In the genomic region with DNA sequence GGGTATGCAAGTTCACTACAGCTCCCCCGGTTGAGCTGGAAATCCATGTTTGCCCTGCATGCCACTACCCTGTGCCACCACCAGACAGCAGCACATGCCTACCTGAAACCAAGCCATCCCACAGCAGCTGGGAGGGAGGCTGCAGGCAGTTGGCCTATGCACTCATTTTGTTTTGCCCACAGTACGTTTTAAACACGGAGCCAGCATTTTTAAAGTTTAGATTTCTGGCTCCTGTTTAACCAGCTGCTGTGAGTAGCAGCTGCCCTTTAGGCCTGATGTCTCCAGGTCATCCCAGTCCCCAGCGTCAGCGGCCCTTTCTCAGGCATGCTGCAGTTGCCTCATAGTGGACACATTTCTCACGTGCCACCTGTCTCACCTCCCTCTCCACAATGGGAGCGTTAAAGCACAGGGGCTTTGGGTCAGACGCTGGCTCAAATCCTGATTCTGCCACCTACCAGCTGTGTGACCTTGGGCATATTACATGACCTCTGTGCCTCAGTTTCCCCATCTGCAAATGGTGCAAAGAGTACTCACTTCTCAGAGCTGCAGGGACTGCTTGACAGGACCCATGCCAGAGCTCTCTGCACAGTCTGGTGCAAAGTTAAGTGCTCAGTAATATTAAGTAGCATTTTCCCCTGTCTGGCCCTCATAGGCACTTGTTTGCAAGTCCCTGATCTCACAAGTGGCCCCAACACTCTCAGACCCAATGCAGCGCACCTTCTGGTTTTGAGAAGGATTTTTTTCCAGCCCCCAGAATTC, we compare ENCODE assay signal across 1 cellular context.
TF ChIP-seq lines count a peak whose summit lies in the region.

No MANE protein-coding gene starts in this region.

TF ChIP-seq in HepG2, 621 proteins besides CTCF, POLR2A, EP300 and RAD21 (continued from another document and continues in another):
- TF ChIP-seq, protein P1, sequence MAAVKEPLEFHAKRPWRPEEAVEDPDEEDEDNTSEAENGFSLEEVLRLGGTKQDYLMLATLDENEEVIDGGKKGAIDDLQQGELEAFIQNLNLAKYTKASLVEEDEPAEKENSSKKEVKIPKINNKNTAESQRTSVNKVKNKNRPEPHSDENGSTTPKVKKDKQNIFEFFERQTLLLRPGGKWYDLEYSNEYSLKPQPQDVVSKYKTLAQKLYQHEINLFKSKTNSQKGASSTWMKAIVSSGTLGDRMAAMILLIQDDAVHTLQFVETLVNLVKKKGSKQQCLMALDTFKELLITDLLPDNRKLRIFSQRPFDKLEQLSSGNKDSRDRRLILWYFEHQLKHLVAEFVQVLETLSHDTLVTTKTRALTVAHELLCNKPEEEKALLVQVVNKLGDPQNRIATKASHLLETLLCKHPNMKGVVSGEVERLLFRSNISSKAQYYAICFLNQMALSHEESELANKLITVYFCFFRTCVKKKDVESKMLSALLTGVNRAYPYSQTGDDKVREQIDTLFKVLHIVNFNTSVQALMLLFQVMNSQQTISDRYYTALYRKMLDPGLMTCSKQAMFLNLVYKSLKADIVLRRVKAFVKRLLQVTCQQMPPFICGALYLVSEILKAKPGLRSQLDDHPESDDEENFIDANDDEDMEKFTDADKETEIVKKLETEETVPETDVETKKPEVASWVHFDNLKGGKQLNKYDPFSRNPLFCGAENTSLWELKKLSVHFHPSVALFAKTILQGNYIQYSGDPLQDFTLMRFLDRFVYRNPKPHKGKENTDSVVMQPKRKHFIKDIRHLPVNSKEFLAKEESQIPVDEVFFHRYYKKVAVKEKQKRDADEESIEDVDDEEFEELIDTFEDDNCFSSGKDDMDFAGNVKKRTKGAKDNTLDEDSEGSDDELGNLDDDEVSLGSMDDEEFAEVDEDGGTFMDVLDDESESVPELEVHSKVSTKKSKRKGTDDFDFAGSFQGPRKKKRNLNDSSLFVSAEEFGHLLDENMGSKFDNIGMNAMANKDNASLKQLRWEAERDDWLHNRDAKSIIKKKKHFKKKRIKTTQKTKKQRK (IDR thresholded peaks at IDR 0.05; ENCODE audit: low read length) = 0 out of 2 replicates have a peak, but pooled peaks have one; percentile 5
- no peak for TF ChIP-seq ZNF841 (CRISPR knock-in tag; IDR thresholded peaks at IDR 0.05; ENCODE audit: borderline replicate concordance)
- peak; percentile 70 for TF ChIP-seq NCOA2 (CRISPR knock-in tag; IDR thresholded peaks at IDR 0.05)
- no peak for TF ChIP-seq SRSF1 (optimal IDR thresholded peaks at IDR 0.05; ENCODE audit: low read depth, low read length)
- TF ChIP-seq SRF (IDR thresholded peaks at IDR 0.05; ENCODE audit: low read depth, low read length) = no peak
- TF ChIP-seq HOXD1 (CRISPR knock-in tag; IDR thresholded peaks at IDR 0.05) = no peak
- peak; percentile 43; the same call in 1 of the 2 replicates for TF ChIP-seq RELA (CRISPR knock-in tag; IDR thresholded peaks at IDR 0.05)
- no peak for TF ChIP-seq AKAP8 (CRISPR knock-in tag; IDR thresholded peaks at IDR 0.05)
- TF ChIP-seq ZNF260 (CRISPR knock-in tag; IDR thresholded peaks at IDR 0.05; ENCODE audit: borderline replicate concordance, low read depth) = no peak
- TF ChIP-seq, protein P2, sequence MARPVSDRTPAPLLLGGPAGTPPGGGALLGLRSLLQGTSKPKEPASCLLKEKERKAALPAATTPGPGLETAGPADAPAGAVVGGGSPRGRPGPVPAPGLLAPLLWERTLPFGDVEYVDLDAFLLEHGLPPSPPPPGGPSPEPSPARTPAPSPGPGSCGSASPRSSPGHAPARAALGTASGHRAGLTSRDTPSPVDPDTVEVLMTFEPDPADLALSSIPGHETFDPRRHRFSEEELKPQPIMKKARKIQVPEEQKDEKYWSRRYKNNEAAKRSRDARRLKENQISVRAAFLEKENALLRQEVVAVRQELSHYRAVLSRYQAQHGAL (CRISPR knock-in tag; IDR thresholded peaks at IDR 0.05; ENCODE audit: not compliant biosample characterization) = no peak
- TF ChIP-seq, protein P3, sequence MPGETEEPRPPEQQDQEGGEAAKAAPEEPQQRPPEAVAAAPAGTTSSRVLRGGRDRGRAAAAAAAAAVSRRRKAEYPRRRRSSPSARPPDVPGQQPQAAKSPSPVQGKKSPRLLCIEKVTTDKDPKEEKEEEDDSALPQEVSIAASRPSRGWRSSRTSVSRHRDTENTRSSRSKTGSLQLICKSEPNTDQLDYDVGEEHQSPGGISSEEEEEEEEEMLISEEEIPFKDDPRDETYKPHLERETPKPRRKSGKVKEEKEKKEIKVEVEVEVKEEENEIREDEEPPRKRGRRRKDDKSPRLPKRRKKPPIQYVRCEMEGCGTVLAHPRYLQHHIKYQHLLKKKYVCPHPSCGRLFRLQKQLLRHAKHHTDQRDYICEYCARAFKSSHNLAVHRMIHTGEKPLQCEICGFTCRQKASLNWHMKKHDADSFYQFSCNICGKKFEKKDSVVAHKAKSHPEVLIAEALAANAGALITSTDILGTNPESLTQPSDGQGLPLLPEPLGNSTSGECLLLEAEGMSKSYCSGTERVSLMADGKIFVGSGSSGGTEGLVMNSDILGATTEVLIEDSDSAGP (CRISPR knock-in tag; IDR thresholded peaks at IDR 0.05; ENCODE audit: borderline replicate concordance) = peak; percentile 79
- TF ChIP-seq ZNF776 (CRISPR knock-in tag; IDR thresholded peaks at IDR 0.05) = peak; percentile 43; the same call in 1 of the 2 replicates
- TF ChIP-seq ZNF879 (CRISPR knock-in tag; IDR thresholded peaks at IDR 0.05) = no peak
- no peak for TF ChIP-seq ARHGAP35 (CRISPR knock-in tag; IDR thresholded peaks at IDR 0.05; ENCODE audit: borderline replicate concordance)
- no peak for TF ChIP-seq ZNF556 (CRISPR knock-in tag; IDR thresholded peaks at IDR 0.05; ENCODE audit: borderline replicate concordance)
- TF ChIP-seq ESRRA (CRISPR knock-in tag; IDR thresholded peaks at IDR 0.05; ENCODE audit: low read depth) = peak; percentile 85; the same call in 1 of the 2 replicates
- TF ChIP-seq ADNP (CRISPR knock-in tag; IDR thresholded peaks at IDR 0.05) = no peak; the same call in 1 of the 2 replicates
- no peak; the same call in 1 of the 2 replicates for TF ChIP-seq MYNN (CRISPR knock-in tag; IDR thresholded peaks at IDR 0.05; ENCODE audit: low read depth)
- peak; percentile 42; the same call in 1 of the 2 replicates for TF ChIP-seq CREM (IDR thresholded peaks at IDR 0.05)
- TF ChIP-seq CREM (CRISPR knock-in tag; IDR thresholded peaks at IDR 0.05) = no peak
- TF ChIP-seq DR1 (CRISPR knock-in tag; IDR thresholded peaks at IDR 0.05) = 0 out of 2 replicates have a peak, but pooled peaks have one; percentile 6
- TF ChIP-seq, protein P4, sequence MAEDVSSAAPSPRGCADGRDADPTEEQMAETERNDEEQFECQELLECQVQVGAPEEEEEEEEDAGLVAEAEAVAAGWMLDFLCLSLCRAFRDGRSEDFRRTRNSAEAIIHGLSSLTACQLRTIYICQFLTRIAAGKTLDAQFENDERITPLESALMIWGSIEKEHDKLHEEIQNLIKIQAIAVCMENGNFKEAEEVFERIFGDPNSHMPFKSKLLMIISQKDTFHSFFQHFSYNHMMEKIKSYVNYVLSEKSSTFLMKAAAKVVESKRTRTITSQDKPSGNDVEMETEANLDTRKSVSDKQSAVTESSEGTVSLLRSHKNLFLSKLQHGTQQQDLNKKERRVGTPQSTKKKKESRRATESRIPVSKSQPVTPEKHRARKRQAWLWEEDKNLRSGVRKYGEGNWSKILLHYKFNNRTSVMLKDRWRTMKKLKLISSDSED (CRISPR knock-in tag; IDR thresholded peaks at IDR 0.05) = no peak
- peak; percentile 76 for TF ChIP-seq CEBPG (CRISPR knock-in tag; IDR thresholded peaks at IDR 0.05)
- TF ChIP-seq, protein P5, sequence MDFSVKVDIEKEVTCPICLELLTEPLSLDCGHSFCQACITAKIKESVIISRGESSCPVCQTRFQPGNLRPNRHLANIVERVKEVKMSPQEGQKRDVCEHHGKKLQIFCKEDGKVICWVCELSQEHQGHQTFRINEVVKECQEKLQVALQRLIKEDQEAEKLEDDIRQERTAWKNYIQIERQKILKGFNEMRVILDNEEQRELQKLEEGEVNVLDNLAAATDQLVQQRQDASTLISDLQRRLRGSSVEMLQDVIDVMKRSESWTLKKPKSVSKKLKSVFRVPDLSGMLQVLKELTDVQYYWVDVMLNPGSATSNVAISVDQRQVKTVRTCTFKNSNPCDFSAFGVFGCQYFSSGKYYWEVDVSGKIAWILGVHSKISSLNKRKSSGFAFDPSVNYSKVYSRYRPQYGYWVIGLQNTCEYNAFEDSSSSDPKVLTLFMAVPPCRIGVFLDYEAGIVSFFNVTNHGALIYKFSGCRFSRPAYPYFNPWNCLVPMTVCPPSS (IDR thresholded peaks at IDR 0.05) = no peak
- TF ChIP-seq PHF21A (CRISPR knock-in tag; IDR thresholded peaks at IDR 0.05) = no peak
- TF ChIP-seq JDP2 (CRISPR knock-in tag; IDR thresholded peaks at IDR 0.05; ENCODE audit: borderline replicate concordance) = no peak
- TF ChIP-seq MAF1 (CRISPR knock-in tag; IDR thresholded peaks at IDR 0.05; ENCODE audit: borderline replicate concordance) = no peak
- TF ChIP-seq POLR2AphosphoS5 (IDR thresholded peaks at IDR 0.05; ENCODE audit: low read depth, low read length) = 0 out of 2 replicates have a peak, but pooled peaks have one; percentile 22
- TF ChIP-seq, protein P6, sequence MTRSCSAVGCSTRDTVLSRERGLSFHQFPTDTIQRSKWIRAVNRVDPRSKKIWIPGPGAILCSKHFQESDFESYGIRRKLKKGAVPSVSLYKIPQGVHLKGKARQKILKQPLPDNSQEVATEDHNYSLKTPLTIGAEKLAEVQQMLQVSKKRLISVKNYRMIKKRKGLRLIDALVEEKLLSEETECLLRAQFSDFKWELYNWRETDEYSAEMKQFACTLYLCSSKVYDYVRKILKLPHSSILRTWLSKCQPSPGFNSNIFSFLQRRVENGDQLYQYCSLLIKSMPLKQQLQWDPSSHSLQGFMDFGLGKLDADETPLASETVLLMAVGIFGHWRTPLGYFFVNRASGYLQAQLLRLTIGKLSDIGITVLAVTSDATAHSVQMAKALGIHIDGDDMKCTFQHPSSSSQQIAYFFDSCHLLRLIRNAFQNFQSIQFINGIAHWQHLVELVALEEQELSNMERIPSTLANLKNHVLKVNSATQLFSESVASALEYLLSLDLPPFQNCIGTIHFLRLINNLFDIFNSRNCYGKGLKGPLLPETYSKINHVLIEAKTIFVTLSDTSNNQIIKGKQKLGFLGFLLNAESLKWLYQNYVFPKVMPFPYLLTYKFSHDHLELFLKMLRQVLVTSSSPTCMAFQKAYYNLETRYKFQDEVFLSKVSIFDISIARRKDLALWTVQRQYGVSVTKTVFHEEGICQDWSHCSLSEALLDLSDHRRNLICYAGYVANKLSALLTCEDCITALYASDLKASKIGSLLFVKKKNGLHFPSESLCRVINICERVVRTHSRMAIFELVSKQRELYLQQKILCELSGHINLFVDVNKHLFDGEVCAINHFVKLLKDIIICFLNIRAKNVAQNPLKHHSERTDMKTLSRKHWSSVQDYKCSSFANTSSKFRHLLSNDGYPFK (CRISPR knock-in tag; IDR thresholded peaks at IDR 0.05; ENCODE audit: borderline replicate concordance) = peak; percentile 73; the same call in 1 of the 2 replicates
- no peak; the same call in 1 of the 2 replicates for TF ChIP-seq EED (CRISPR knock-in tag; IDR thresholded peaks at IDR 0.05)
- TF ChIP-seq, protein P7, sequence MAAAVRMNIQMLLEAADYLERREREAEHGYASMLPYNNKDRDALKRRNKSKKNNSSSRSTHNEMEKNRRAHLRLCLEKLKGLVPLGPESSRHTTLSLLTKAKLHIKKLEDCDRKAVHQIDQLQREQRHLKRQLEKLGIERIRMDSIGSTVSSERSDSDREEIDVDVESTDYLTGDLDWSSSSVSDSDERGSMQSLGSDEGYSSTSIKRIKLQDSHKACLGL (CRISPR knock-in tag; IDR thresholded peaks at IDR 0.05) = peak; percentile 68; the same call in 1 of the 2 replicates
- TF ChIP-seq, protein P8, sequence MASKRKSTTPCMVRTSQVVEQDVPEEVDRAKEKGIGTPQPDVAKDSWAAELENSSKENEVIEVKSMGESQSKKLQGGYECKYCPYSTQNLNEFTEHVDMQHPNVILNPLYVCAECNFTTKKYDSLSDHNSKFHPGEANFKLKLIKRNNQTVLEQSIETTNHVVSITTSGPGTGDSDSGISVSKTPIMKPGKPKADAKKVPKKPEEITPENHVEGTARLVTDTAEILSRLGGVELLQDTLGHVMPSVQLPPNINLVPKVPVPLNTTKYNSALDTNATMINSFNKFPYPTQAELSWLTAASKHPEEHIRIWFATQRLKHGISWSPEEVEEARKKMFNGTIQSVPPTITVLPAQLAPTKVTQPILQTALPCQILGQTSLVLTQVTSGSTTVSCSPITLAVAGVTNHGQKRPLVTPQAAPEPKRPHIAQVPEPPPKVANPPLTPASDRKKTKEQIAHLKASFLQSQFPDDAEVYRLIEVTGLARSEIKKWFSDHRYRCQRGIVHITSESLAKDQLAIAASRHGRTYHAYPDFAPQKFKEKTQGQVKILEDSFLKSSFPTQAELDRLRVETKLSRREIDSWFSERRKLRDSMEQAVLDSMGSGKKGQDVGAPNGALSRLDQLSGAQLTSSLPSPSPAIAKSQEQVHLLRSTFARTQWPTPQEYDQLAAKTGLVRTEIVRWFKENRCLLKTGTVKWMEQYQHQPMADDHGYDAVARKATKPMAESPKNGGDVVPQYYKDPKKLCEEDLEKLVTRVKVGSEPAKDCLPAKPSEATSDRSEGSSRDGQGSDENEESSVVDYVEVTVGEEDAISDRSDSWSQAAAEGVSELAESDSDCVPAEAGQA (IDR thresholded peaks at IDR 0.05; ENCODE audit: low read depth) = 0 out of 2 replicates have a peak, but pooled peaks have one; percentile 40
- TF ChIP-seq, protein P8 (CRISPR knock-in tag; IDR thresholded peaks at IDR 0.05; ENCODE audit: borderline replicate concordance) = no peak
- TF ChIP-seq RARA (CRISPR knock-in tag; IDR thresholded peaks at IDR 0.05) = no peak; the same call in 1 of the 2 replicates
- TF ChIP-seq CCDC6 (CRISPR knock-in tag; IDR thresholded peaks at IDR 0.05) = no peak
- peak; percentile 87 for TF ChIP-seq ZNF605 (CRISPR knock-in tag; IDR thresholded peaks at IDR 0.05)
- 0 out of 2 replicates have a peak, but pooled peaks have one; percentile 24 for TF ChIP-seq CBX5 (CRISPR knock-in tag; IDR thresholded peaks at IDR 0.05; ENCODE audit: borderline replicate concordance)
- TF ChIP-seq ZNF17 (CRISPR knock-in tag; IDR thresholded peaks at IDR 0.05) = no peak
- no peak for TF ChIP-seq RFXANK (CRISPR knock-in tag; IDR thresholded peaks at IDR 0.05)
- TF ChIP-seq TP53 (CRISPR knock-in tag; conservative IDR thresholded peaks at IDR 0.05) = no peak
